ENCODE assay signal across 15 cellular contexts in the genomic region with DNA sequence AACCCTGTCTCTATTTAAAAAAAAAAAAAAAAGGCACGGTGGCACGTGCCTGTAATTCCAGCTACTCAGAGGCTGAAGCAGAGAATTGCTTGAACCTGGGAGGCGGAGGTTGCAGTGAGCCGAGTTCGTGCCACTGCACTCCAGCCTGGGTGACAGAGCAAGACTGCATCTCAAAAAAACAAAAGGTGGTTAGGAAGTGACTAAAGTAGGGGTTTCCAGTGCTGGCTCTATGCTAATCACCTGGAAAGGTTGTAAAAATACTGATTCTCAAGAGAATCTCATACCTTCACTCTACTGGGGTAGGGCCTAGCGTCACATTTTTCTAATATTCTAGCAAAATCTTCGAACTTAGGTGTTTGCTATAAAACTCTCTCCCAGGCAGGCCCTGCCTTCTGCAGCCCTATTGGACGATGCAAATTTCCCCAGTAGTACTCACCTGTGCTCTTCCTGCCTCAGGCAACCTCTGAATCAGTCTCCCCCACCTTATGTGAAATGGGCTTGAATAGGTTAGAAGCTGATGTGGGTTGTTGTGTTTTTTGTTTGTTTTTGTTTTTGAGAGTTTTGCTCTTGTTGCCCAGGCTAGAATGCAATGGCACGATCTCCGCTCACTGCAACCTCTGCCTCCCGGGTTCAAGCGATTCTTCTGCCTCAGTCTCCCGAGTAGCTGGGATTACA. TPM values are rescaled to one million over a fixed set of nuclear protein-coding genes. Genes with fewer than 3 reads are reported as not detected.
"Had no signal": no experiment of that assay in that cellular context is flagged by ENCODE, and none has a peak within 500 bp of the region (broad histone marks: within the 10 kb centered on the region; RNA-seq: fewer than 3 reads in every experiment).

No MANE protein-coding gene starts in this region.

- H3K79me2 ChIP-seq: hepatocyte had no signal

- H3K36me3 ChIP-seq: ovary, right lobe of liver, spleen, stomach, upper lobe of right lung had no signal

- ATAC-seq: esophagus mucosa had no signal

- H3K36me3 Mint-ChIP-seq: activated naive CD4-positive, alpha-beta T cell treated with anti-CD3 and anti-CD28 coated beads, Interleukin-2, amount 10 ng/mL, durations not matched to agents 7 days and 5 days; mesothelial cell of epicardium had no signal

- H3K9me3 Mint-ChIP-seq: activated naive CD4-positive, alpha-beta T cell treated with anti-CD3 and anti-CD28 coated beads, Interleukin-2, amount 10 ng/mL, durations not matched to agents 7 days and 5 days; activated T-helper 2 cell treated with anti-CD3 and anti-CD28 coated beads, Interferon-gamma antibody, Interleukin-2, Interleukin-4, amounts not matched to agents 10 μg/mL and 5 μg/mL and 100 μg/mL, durations not matched to agents 14 hours and 24 hours and 36 hours; mesothelial cell of epicardium had no signal

- DNase-seq: activated CD4-positive, alpha-beta T cell treated with anti-CD3 and anti-CD28 coated beads, Interleukin-2, amount 50 U/mL, for 4 hours; activated naive CD4-positive, alpha-beta T cell treated with anti-CD3 and anti-CD28 coated beads, Interleukin-2, amount 10 ng/mL, durations not matched to agents 7 days and 5 days; ovary; spleen; stomach; testis; upper lobe of right lung had no signal

- H3K4me1 ChIP-seq: right lobe of liver, testis had no signal

- H3K4me3 Mint-ChIP-seq: activated naive CD4-positive, alpha-beta T cell treated with anti-CD3 and anti-CD28 coated beads, Interleukin-2, amount 10 ng/mL, durations not matched to agents 7 days and 5 days; mesothelial cell of epicardium had no signal

- FAIRE-seq: colon, endometrium had no signal

- H3K4me3 ChIP-seq: hepatocyte, ovary, right lobe of liver, spleen, stomach, testis, upper lobe of right lung had no signal

- H2AFZ ChIP-seq: hepatocyte had no signal

- H3K27me3 ChIP-seq: hepatocyte, ovary, right lobe of liver, spleen, testis, upper lobe of right lung had no signal

- H3K4me2 ChIP-seq: hepatocyte had no signal

- H3K27ac ChIP-seq: hepatocyte, ovary, right lobe of liver, spleen, stomach, testis, upper lobe of right lung had no signal

- H3K9me3 ChIP-seq: ovary, right lobe of liver, spleen, stomach, testis, upper lobe of right lung had no signal

- H3K27ac Mint-ChIP-seq: activated naive CD4-positive, alpha-beta T cell treated with anti-CD3 and anti-CD28 coated beads, Interleukin-2, amount 10 ng/mL, durations not matched to agents 7 days and 5 days; activated T-helper 2 cell treated with anti-CD3 and anti-CD28 coated beads, Interferon-gamma antibody, Interleukin-2, Interleukin-4, amounts not matched to agents 10 μg/mL and 5 μg/mL and 100 μg/mL, durations not matched to agents 14 hours and 24 hours and 36 hours; mesothelial cell of epicardium had no signal

RNA-seq across cellular contexts. Expression of a gene that starts 3.5 kb away (rescaled TPM):
- total RNA-seq: cardiac septum, hepatocyte had no signal
